Comparison of ENCODE assay signal across 10 cellular contexts in the genomic region with DNA sequence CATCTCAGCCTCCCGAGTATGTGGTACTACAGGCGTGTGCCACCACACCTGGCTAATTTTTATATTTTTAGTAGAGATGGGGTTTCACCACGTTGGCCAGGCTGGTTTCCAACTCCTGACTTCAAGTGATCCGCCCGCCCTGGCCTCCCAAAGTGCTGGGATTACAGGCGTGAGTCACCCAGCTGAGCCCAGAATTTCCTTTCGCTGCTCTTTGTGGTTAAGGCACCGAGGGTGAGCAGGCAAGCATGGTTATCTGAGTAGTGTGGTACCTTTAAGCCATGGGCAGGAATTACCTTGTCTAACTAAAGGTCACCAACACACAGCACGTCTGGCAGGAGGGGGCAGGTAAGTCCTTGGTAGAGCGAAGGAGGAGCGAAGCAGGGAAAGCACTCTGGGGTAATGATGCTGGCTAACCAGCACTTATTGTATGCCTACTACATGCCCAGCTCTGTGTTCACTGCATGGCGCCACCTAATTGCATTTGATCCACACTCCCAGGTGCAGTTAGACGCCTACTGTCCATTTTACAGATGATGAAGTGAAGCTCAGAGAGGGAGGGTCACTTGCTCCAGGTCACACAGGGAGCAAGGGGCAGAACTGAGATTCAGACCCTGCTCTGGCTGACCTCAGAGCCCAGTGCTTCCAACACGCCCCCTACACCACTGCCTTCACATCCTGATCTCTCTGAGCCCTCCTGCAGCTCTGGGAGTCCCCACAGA. TPM values are rescaled to one million over a fixed set of nuclear protein-coding genes. Genes with fewer than 3 reads are reported as not detected.
DNase-seq lines count a peak whose midpoint lies in the region; ATAC-seq and TF ChIP-seq lines count a peak whose summit lies in the region.
"Had no signal": no experiment of that assay in that cellular context is flagged by ENCODE, and none has a peak within 500 bp of the region (broad histone marks: within the 10 kb centered on the region; RNA-seq: fewer than 3 reads in every experiment).

No MANE protein-coding gene starts in this region.

- H3K9me3 ChIP-seq in NT2/D1 (ENCODE audit: insufficient read depth, low read length): no peaks in the 10 kb centered on the region

- peak; percentile 90 for DNase-seq in EL
- no peak for DNase-seq in NT2/D1 (ENCODE audit: low read depth, low spot score)
- peak; percentile 55 for DNase-seq in dermis blood vessel endothelial cell
- no peak for DNase-seq in osteocyte (ENCODE audit: extremely low spot score, unreplicated experiment)
- DNase-seq in glutamatergic neuron: no peak
- DNase-seq: activated effector memory CD4-positive, alpha-beta T cell treated with Interleukin-2 at 50 U/mL for 16 hours; NCI-H82 had no signal

- no peak overlapping the region for H3K4me3 ChIP-seq in NT2/D1 (ENCODE audit: insufficient read length, low read depth)

- peaks cover 11% of the 10 kb centered on the region for H3K27me3 ChIP-seq in NT2/D1 (ENCODE audit: insufficient read depth, insufficient read length)

- H3K4me1 Mint-ChIP-seq in osteocyte (ENCODE audit: unreplicated experiment): peaks cover 46% of the 10 kb centered on the region
- H3K4me1 Mint-ChIP-seq in glutamatergic neuron (ENCODE audit: low read depth, unreplicated experiment): peaks cover 9% of the 10 kb centered on the region
- peaks cover 14% of the 10 kb centered on the region for H3K4me1 Mint-ChIP-seq in stimulated activated memory B cell treated with anti-CD40 and anti-IgM and Interleukin-4, amounts not matched to agents 10 μg/mL and 1 μg/mL and 100 μg/mL, for 72 hours

- H3K4me3 Mint-ChIP-seq in osteocyte (ENCODE audit: unreplicated experiment) (no peak overlapping the region), glutamatergic neuron (ENCODE audit: unreplicated experiment) (no peak overlapping the region)
- no peak overlapping the region for H3K4me3 Mint-ChIP-seq in stimulated activated memory B cell treated with anti-CD40 and anti-IgM and Interleukin-4, amounts not matched to agents 10 μg/mL and 1 μg/mL and 100 μg/mL, for 72 hours

- peaks cover 5% of the 10 kb centered on the region for H3K36me3 ChIP-seq in NT2/D1 (ENCODE audit: insufficient read depth, insufficient read length, low read length)

- TF ChIP-seq CTCF in osteocyte (IDR thresholded peaks at IDR 0.05) (no peak), glutamatergic neuron (IDR thresholded peaks at IDR 0.05; ENCODE audit: partially characterized antibody, unreplicated experiment) (no peak)

- H3K36me3 Mint-ChIP-seq in osteocyte (ENCODE audit: unreplicated experiment): no peaks in the 10 kb centered on the region
- peaks cover 5% of the 10 kb centered on the region for H3K36me3 Mint-ChIP-seq in glutamatergic neuron (ENCODE audit: unreplicated experiment)
- H3K36me3 Mint-ChIP-seq in stimulated activated memory B cell treated with anti-CD40 and anti-IgM and Interleukin-4, amounts not matched to agents 10 μg/mL and 1 μg/mL and 100 μg/mL, for 72 hours: no peaks in the 10 kb centered on the region

- H3K9me3 Mint-ChIP-seq in osteocyte (ENCODE audit: unreplicated experiment) (no peaks in the 10 kb centered on the region), glutamatergic neuron (ENCODE audit: unreplicated experiment) (peaks cover 13% of the 10 kb centered on the region)
- peaks cover 3% of the 10 kb centered on the region for H3K9me3 Mint-ChIP-seq in stimulated activated memory B cell treated with anti-CD40 and anti-IgM and Interleukin-4, amounts not matched to agents 10 μg/mL and 1 μg/mL and 100 μg/mL, for 72 hours

- H3K4me1 ChIP-seq in NT2/D1 (ENCODE audit: insufficient read depth, insufficient read length): peaks cover 22% of the 10 kb centered on the region

- H3K27ac Mint-ChIP-seq in osteocyte (ENCODE audit: unreplicated experiment) (peak overlapping the region; percentile 71), glutamatergic neuron (ENCODE audit: unreplicated experiment) (no peak overlapping the region)
- no peak overlapping the region for H3K27ac Mint-ChIP-seq in stimulated activated memory B cell treated with anti-CD40 and anti-IgM and Interleukin-4, amounts not matched to agents 10 μg/mL and 1 μg/mL and 100 μg/mL, for 72 hours

- H3K9ac ChIP-seq in NT2/D1 (ENCODE audit: insufficient read length, low read depth): peak overlapping the region; percentile 3

- H3K27me3 Mint-ChIP-seq in osteocyte (ENCODE audit: unreplicated experiment): no peaks in the 10 kb centered on the region
- H3K27me3 Mint-ChIP-seq in glutamatergic neuron (ENCODE audit: unreplicated experiment): peaks cover 12% of the 10 kb centered on the region
- H3K27me3 Mint-ChIP-seq in stimulated activated memory B cell treated with anti-CD40 and anti-IgM and Interleukin-4, amounts not matched to agents 10 μg/mL and 1 μg/mL and 100 μg/mL, for 72 hours: no peaks in the 10 kb centered on the region

- ATAC-seq in stimulated activated memory B cell treated with anti-CD40 and anti-IgM and Interleukin-4, amounts not matched to agents 10 μg/mL and 1 μg/mL and 100 μg/mL, for 72 hours: no peak
- ATAC-seq in GM18909 (IDR thresholded peaks at IDR 0.05; ENCODE audit: poor library complexity, unreplicated experiment) (no peak), GM21367 (IDR thresholded peaks at IDR 0.05; ENCODE audit: unreplicated experiment) (no peak)

RNA-seq across cellular contexts. Expression of a gene that starts 45.7 kb away (rescaled TPM):
- total RNA-seq in dermis blood vessel endothelial cell: 165 and 227 TPM in 2 replicates
- 103 and 105 TPM in 2 replicates for total RNA-seq in osteocyte
- 33.7 TPM for total RNA-seq in glutamatergic neuron (ENCODE audit: unreplicated experiment)

RNA-seq across cellular contexts. Expression of a gene that starts 56.4 kb away (rescaled TPM):
- 22.9 and 23.1 TPM in 2 replicates for total RNA-seq in dermis blood vessel endothelial cell
- 18.5 and 22.7 TPM in 2 replicates for total RNA-seq in osteocyte
- 9.9 TPM for total RNA-seq in glutamatergic neuron (ENCODE audit: unreplicated experiment)

Comparison
In these comparisons a context has a peak if more than half of its experiments do, and no peak if none do; other contexts are left out.
1. DNase-seq: peak in EL (single experiment) and dermis blood vessel endothelial cell (single experiment); none in NT2/D1 (single experiment), osteocyte (single experiment) and glutamatergic neuron (single experiment).